21 cellular contexts compared by ENCODE assay signal in genomic region chr1:164380893-164381292, GRCh38.
A peak's percentile ranks its signal among the peaks of the same experiment; 100 is the strongest.
DNase-seq lines count a peak whose midpoint lies in the region; ATAC-seq and TF ChIP-seq lines count a peak whose summit lies in the region.
"Had no signal": no experiment of that assay in that cellular context is flagged by ENCODE, and none has a peak within 500 bp of the region (broad histone marks: within the 10 kb centered on the region; RNA-seq: fewer than 3 reads in every experiment).

No MANE protein-coding gene starts in this region.

- H3K4me3 Mint-ChIP-seq in naive thymus-derived CD8-positive, alpha-beta T cell: no peak overlapping the region
- H3K4me3 Mint-ChIP-seq in activated T-cell treated with anti-CD3 and anti-CD28 coated beads, Interleukin-2, amount 50 U/mL, for 4 hours: no peak overlapping the region
- H3K4me3 Mint-ChIP-seq: activated CD8-positive, alpha-beta T cell treated with anti-CD3 and anti-CD28 coated beads for 36 hours; CD4-positive, alpha-beta memory T cell; mesothelial cell of epicardium; stimulated activated naive CD8-positive, alpha-beta T cell treated with anti-CD3 and anti-CD28 coated beads, Interleukin-15, Interleukin-2, amounts not matched to agents 100 ng/mL and 50 ng/mL, for 24 hours had no signal

- 10 to 31% (median 28%) methylated on average over 4 of the region's 4 CpGs for WGBS in psoas muscle, 3 donors

- H3K27me3 ChIP-seq in psoas muscle (ENCODE audit: insufficient read depth in 3 of 3, low read length in 2 of 3): no peaks in the 10 kb centered on the region
- H3K27me3 ChIP-seq: colonic mucosa, upper lobe of right lung had no signal

- no peaks in the 10 kb centered on the region for H3K4me1 ChIP-seq in psoas muscle
- H3K4me1 ChIP-seq: colonic mucosa, upper lobe of right lung had no signal

- no peaks in the 10 kb centered on the region for H3K36me3 Mint-ChIP-seq in naive thymus-derived CD8-positive, alpha-beta T cell
- no peaks in the 10 kb centered on the region for H3K36me3 Mint-ChIP-seq in activated T-cell treated with anti-CD3 and anti-CD28 coated beads, Interleukin-2, amount 50 U/mL, for 4 hours (ENCODE audit: insufficient read depth)
- H3K36me3 Mint-ChIP-seq: CD4-positive, alpha-beta memory T cell; mesothelial cell of epicardium had no signal

- no peak overlapping the region for H3K27ac Mint-ChIP-seq in naive thymus-derived CD8-positive, alpha-beta T cell
- H3K27ac Mint-ChIP-seq: activated CD8-positive, alpha-beta T cell treated with anti-CD3 and anti-CD28 coated beads for 36 hours; activated T-helper 2 cell treated with anti-CD3 and anti-CD28 coated beads, Interferon-gamma antibody, Interleukin-2, Interleukin-4, amounts not matched to agents 10 μg/mL and 5 μg/mL and 100 μg/mL, durations not matched to agents 14 hours and 24 hours and 36 hours; CD4-positive, alpha-beta memory T cell; mesothelial cell of epicardium; stimulated activated naive CD8-positive, alpha-beta T cell treated with anti-CD3 and anti-CD28 coated beads, Interleukin-15, Interleukin-2, amounts not matched to agents 100 ng/mL and 50 ng/mL, for 24 hours had no signal

- H3K36me3 ChIP-seq in psoas muscle (ENCODE audit: insufficient read depth in 1 of 2, low read depth in 1 of 2): no peaks in the 10 kb centered on the region
- H3K36me3 ChIP-seq: colonic mucosa, upper lobe of right lung had no signal

- intact Hi-C loops in psoas muscle (cut with DNase I): no loop called here

- ATAC-seq in psoas muscle: peak in 1 of 4 donors; percentile 30
- no peak for ATAC-seq in naive thymus-derived CD8-positive, alpha-beta T cell
- no peak for ATAC-seq in activated T-cell treated with anti-CD3 and anti-CD28 coated beads, Interleukin-2, amount 50 U/mL, for 4 hours
- ATAC-seq: activated CD8-positive, alpha-beta T cell treated with anti-CD3 and anti-CD28 coated beads for 36 hours; upper lobe of right lung had no signal

- CTCF ChIA-PET in HEK293T (lab: Yijun Ruan, JAX): no interaction called here

- no peak overlapping the region for H3K27ac ChIP-seq in psoas muscle
- H3K27ac ChIP-seq: 22Rv1, colonic mucosa, upper lobe of right lung, VCaP had no signal

- TF ChIP-seq CTCF in psoas muscle (IDR thresholded peaks at IDR 0.05): no peak

- no peaks in the 10 kb centered on the region for H3K27me3 Mint-ChIP-seq in naive thymus-derived CD8-positive, alpha-beta T cell
- H3K27me3 Mint-ChIP-seq in activated T-cell treated with anti-CD3 and anti-CD28 coated beads, Interleukin-2, amount 50 U/mL, for 4 hours (ENCODE audit: low read depth): no peaks in the 10 kb centered on the region
- H3K27me3 Mint-ChIP-seq: activated CD8-positive, alpha-beta T cell treated with anti-CD3 and anti-CD28 coated beads for 36 hours; CD4-positive, alpha-beta memory T cell; stimulated activated naive CD8-positive, alpha-beta T cell treated with anti-CD3 and anti-CD28 coated beads, Interleukin-15, Interleukin-2, amounts not matched to agents 100 ng/mL and 50 ng/mL, for 24 hours had no signal

- H3K9me3 Mint-ChIP-seq in naive thymus-derived CD8-positive, alpha-beta T cell: peaks cover 0 to 26% (median 6%) of the 10 kb centered on the region in 9 donors
- peaks cover 14% of the 10 kb centered on the region for H3K9me3 Mint-ChIP-seq in activated T-cell treated with anti-CD3 and anti-CD28 coated beads, Interleukin-2, amount 50 U/mL, for 4 hours
- H3K9me3 Mint-ChIP-seq: mesothelial cell of epicardium had no signal

- POLR2A ChIA-PET in HEK293T (lab: Yijun Ruan, JAX): no interaction called here
- POLR2A ChIA-PET in naive thymus-derived CD8-positive, alpha-beta T cell (lab: Charles Lee): no interaction called here

- H3K9me3 ChIP-seq in psoas muscle: no peaks in the 10 kb centered on the region
- H3K9me3 ChIP-seq: colonic mucosa, upper lobe of right lung had no signal

- no peak overlapping the region for H3K4me3 ChIP-seq in psoas muscle
- H3K4me3 ChIP-seq: colonic mucosa, upper lobe of right lung had no signal

- H3K4me1 Mint-ChIP-seq in naive thymus-derived CD8-positive, alpha-beta T cell: no peaks in the 10 kb centered on the region
- H3K4me1 Mint-ChIP-seq in activated T-cell treated with anti-CD3 and anti-CD28 coated beads, Interleukin-2, amount 50 U/mL, for 4 hours (ENCODE audit: low read depth): no peaks in the 10 kb centered on the region
- H3K4me1 Mint-ChIP-seq: CD4-positive, alpha-beta memory T cell; mesothelial cell of epicardium had no signal

- DNase-seq in NCI-H1092 treated with DMSO at 0.1 percent for 48 hours (lab: John Stamatoyannopoulos, UW): peak; percentile 18
- DNase-seq in NCI-H1092 (lab: John Stamatoyannopoulos, UW): no peak
- DNase-seq in HEK293T (ENCODE audit: extremely low spot score): peak; percentile 28
- peak; percentile 46 for DNase-seq in RKO (ENCODE audit: low spot score)
- peak; percentile 28 to 54 for DNase-seq in psoas muscle
- DNase-seq in naive thymus-derived CD8-positive, alpha-beta T cell: no peak
- no peak for DNase-seq in activated T-cell treated with anti-CD3 and anti-CD28 coated beads, Interleukin-2, amount 50 U/mL, for 4 hours
- DNase-seq in NCI-H1417 treated with DMSO at 0.1 percent for 48 hours (lab: John Stamatoyannopoulos, UW): no peak
- DNase-seq: activated CD8-positive, alpha-beta T cell treated with anti-CD3 and anti-CD28 coated beads for 36 hours; amniotic stem cell; CD4-positive, alpha-beta memory T cell; colonic mucosa; DMS79 treated with DMSO at 0.1 percent for 48 hours; NCI-H1930; NCI-H748 treated with DMSO at 0.1 percent for 48 hours; upper lobe of right lung had no signal

TF ChIP-seq in HEK293T, 16 proteins besides CTCF, POLR2A, EP300 and RAD21:
- TF ChIP-seq HDGF (IDR thresholded peaks at IDR 0.05; ENCODE audit: borderline replicate concordance): no peak
- peak; percentile 56; the same call in 1 of the 2 replicates for TF ChIP-seq PKNOX1 (IDR thresholded peaks at IDR 0.05)
- TF ChIP-seq SP1 (IDR thresholded peaks at IDR 0.05): no peak
- TF ChIP-seq CTBP1 (IDR thresholded peaks at IDR 0.05; ENCODE audit: borderline replicate concordance): peak; percentile 41; the same call in 1 of the 2 replicates
- no peak for TF ChIP-seq BHLHE40 (IDR thresholded peaks at IDR 0.05; ENCODE audit: borderline replicate concordance)

Comparison
In these comparisons a context has a peak if more than half of its experiments do, and no peak if none do; other contexts are left out.
1. DNase-seq: peak in NCI-H1092 treated with DMSO at 0.1 percent for 48 hours (single experiment), HEK293T (single experiment), RKO (single experiment) and psoas muscle (2 of 2); none in NCI-H1092 (single experiment), naive thymus-derived CD8-positive, alpha-beta T cell (0 of 10), activated T-cell treated with anti-CD3 and anti-CD28 coated beads, Interleukin-2, amount 50 U/mL, for 4 hours (single experiment) and NCI-H1417 treated with DMSO at 0.1 percent for 48 hours (single experiment).